8 cellular contexts compared by ENCODE assay signal in the genomic region with DNA sequence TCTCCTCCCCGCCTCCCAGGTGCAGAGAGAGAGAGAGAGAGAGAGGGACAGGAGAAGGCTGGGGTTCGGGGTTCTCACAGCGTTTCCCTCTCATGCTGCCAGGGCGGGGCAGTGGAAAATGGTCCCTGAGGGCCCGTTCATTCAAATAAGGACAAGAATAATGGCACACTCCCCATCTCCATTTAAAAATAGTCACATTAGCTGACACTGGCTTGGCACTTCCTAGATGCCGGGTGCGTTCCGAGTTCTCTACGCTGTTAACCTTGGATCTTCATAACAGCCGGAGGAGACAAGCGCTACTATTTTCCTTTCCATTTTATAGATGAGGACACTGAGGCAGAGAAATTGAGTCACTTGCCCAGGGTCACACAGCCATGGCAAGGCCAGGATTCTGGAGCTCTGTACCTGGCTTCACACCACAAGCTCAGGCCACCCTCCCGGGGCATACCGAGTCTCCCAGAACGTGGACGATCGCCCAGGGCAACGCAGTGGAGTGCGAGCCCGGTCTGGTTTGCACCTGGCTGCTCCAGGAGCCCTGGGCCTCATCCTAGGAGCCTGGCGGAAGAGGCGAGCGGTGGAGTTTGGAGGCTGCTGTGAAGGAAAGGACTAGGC. TPM values are rescaled to one million over a fixed set of nuclear protein-coding genes. Genes with fewer than 3 reads are reported as not detected.
DNase-seq lines count a peak whose midpoint lies in the region; ATAC-seq and TF ChIP-seq lines count a peak whose summit lies in the region.

No MANE protein-coding gene starts in this region.

- H3K27me3 ChIP-seq in DOHH2 (ENCODE audit: control insufficient read depth, low read length) (no peaks in the 10 kb centered on the region), OCI-LY3 (ENCODE audit: low read depth, low read length) (no peaks in the 10 kb centered on the region)

- no peaks in the 10 kb centered on the region for H3K36me3 Mint-ChIP-seq in osteocyte (ENCODE audit: unreplicated experiment)

- H3F3A ChIP-seq in DOHH2 (ENCODE audit: control insufficient read depth, insufficient read depth), result peaks cover 15% of the 10 kb centered on the region

- H3K9me3 ChIP-seq in DOHH2 (ENCODE audit: control insufficient read depth, insufficient read depth, low read length) (no peaks in the 10 kb centered on the region), OCI-LY3 (ENCODE audit: insufficient read depth, low read length) (no peaks in the 10 kb centered on the region)

- TF ChIP-seq CTCF in DOHH2 (IDR thresholded peaks at IDR 0.05; ENCODE audit: low read depth, low read length, poor library complexity, severe bottlenecking) (no peak), OCI-LY3 (IDR thresholded peaks at IDR 0.05; ENCODE audit: low read depth, low read length) (no peak; the same call in 1 of the 2 replicates), epithelial cell of esophagus (IDR thresholded peaks at IDR 0.05; ENCODE audit: insufficient read depth, low read depth, low read length, missing control alignments) (no peak), osteocyte (IDR thresholded peaks at IDR 0.05) (no peak)

- H3K4me1 ChIP-seq in DOHH2 (ENCODE audit: control insufficient read depth, low read length), result peaks cover 59% of the 10 kb centered on the region
- H3K4me1 ChIP-seq in OCI-LY3 (ENCODE audit: low read length), result peaks cover 39% of the 10 kb centered on the region

- peak overlapping the region; percentile 98 for H3K4me3 ChIP-seq in DOHH2 (ENCODE audit: low read length)
- peak overlapping the region; percentile 100 for H3K4me3 ChIP-seq in OCI-LY3 (ENCODE audit: low read length)
- peak overlapping the region; percentile 33 for H3K4me3 ChIP-seq in epithelial cell of esophagus (ENCODE audit: low read length)

- peak overlapping the region; percentile 86 for H3K4me3 Mint-ChIP-seq in osteocyte (ENCODE audit: unreplicated experiment)

- peak overlapping the region; percentile 78 for H3K9ac ChIP-seq in OCI-LY3 (ENCODE audit: low read length)

- H3K4me1 Mint-ChIP-seq in osteocyte (ENCODE audit: unreplicated experiment), result peaks cover 46% of the 10 kb centered on the region

- peak overlapping the region; percentile 82 for H3K4me2 ChIP-seq in DOHH2 (ENCODE audit: low read length)
- peak overlapping the region; percentile 92 for H3K4me2 ChIP-seq in OCI-LY3 (ENCODE audit: low read length)

- peaks cover 42% of the 10 kb centered on the region for H3K79me2 ChIP-seq in DOHH2 (ENCODE audit: control insufficient read depth, low read length)
- H3K79me2 ChIP-seq in OCI-LY3 (ENCODE audit: low read length), result peaks cover 44% of the 10 kb centered on the region

- H2AFZ ChIP-seq in OCI-LY3 (ENCODE audit: low read depth, low read length), result peak overlapping the region; percentile 34

- H3K9me3 Mint-ChIP-seq in osteocyte (ENCODE audit: unreplicated experiment), result no peaks in the 10 kb centered on the region

- H3K27ac Mint-ChIP-seq in osteocyte (ENCODE audit: unreplicated experiment), result peak overlapping the region; percentile 32

- peak overlapping the region; percentile 87 for H3K27ac ChIP-seq in DOHH2 (ENCODE audit: low read depth, low read length)
- peak overlapping the region; percentile 18; the same call in 1 of the 2 replicates for H3K27ac ChIP-seq in OCI-LY3 (ENCODE audit: low read length)

- H4K20me1 ChIP-seq in DOHH2 (ENCODE audit: control insufficient read depth, insufficient read depth, low read depth, low read length) (peaks cover 18% of the 10 kb centered on the region), OCI-LY3 (ENCODE audit: insufficient read depth, low read length) (peaks cover 28% of the 10 kb centered on the region)

- no peaks in the 10 kb centered on the region for H3K27me3 Mint-ChIP-seq in osteocyte (ENCODE audit: unreplicated experiment)

- H3K36me3 ChIP-seq in DOHH2 (ENCODE audit: control insufficient read depth, low read length) (peaks cover 39% of the 10 kb centered on the region), OCI-LY3 (replicated peaks; ENCODE audit: low read depth, low read length) (peaks cover 30% of the 10 kb centered on the region)

- ATAC-seq in GM19463 (IDR thresholded peaks at IDR 0.05; ENCODE audit: unreplicated experiment), result no peak

- H3K9me2 ChIP-seq in DOHH2 (replicated peaks; ENCODE audit: control insufficient read depth, low read length), result no peaks in the 10 kb centered on the region

- DNase-seq in epithelial cell of esophagus (ENCODE audit: low read depth) (no peak), osteocyte (ENCODE audit: extremely low spot score, unreplicated experiment) (no peak), DMS53 treated with DMSO at 0.1 percent for 48 hours (lab: John Stamatoyannopoulos, UW; ENCODE audit: unreplicated experiment) (no peak), hypothalamus (lab: John Stamatoyannopoulos, UW) (no peak), MV-4-11 (lab: John Stamatoyannopoulos, UW) (no peak)

RNA-seq across cellular contexts. Expression of a gene that starts 0.6 kb away (rescaled TPM):
- total RNA-seq in osteocyte, result 37.2 and 41.9 TPM in 2 replicates

Comparison
In these comparisons a context has a peak if more than half of its experiments do, and no peak if none do; other contexts are left out.
1. H3K4me3 ChIP-seq: peak in every context shown above with its lines; median percentile 100 in OCI-LY3; 98 in DOHH2; 33 in epithelial cell of esophagus.